20 cellular contexts compared by ENCODE assay signal in the genomic region with DNA sequence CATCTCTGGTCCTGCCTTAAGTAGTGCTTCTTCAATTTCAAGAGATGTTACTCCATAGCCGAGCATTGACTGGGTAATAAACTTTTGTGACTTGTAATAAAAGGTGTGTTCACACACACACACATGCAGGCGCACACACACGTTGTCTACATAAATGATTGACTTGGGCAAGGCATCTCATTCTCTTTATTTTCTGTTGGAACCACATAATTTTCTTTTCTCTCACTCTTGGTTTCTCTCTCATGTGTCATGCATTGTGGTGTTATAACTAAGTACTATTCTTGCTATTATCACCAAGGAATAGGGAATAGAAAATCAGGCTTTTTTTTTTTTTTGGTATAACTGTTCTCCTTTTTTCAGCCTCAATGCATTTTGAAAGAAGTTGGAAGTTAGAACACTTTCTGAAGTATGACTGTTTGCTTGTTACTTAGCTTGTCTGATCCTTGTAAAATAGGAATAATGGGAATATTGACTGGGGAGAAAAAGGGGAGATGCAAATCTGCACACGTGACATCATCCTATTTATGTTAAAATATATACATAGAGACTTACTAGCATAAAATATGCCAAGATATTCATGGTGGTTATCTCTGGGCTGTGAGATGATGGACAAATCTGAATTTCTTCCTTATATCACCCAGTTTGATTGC. TPM values are rescaled to one million over a fixed set of nuclear protein-coding genes. Genes with fewer than 3 reads are reported as not detected.
DNase-seq lines count a peak whose midpoint lies in the region; ATAC-seq, FAIRE-seq and TF ChIP-seq lines count a peak whose summit lies in the region.
"Had no signal": no experiment of that assay in that cellular context is flagged by ENCODE, and none has a peak within 500 bp of the region (broad histone marks: within the 10 kb centered on the region; RNA-seq: fewer than 3 reads in every experiment).

No MANE protein-coding gene starts in this region.

- no peaks in the 10 kb centered on the region for H3K9me3 Mint-ChIP-seq in activated naive CD8-positive, alpha-beta T cell treated with anti-CD3 and anti-CD28 coated beads, Interleukin-2, amount 50 U/mL, for 24 hours
- H3K9me3 Mint-ChIP-seq in activated naive CD8-positive, alpha-beta T cell treated with anti-CD3 and anti-CD28 coated beads for 36 hours: peaks cover 9% of the 10 kb centered on the region
- no peaks in the 10 kb centered on the region for H3K9me3 Mint-ChIP-seq in stimulated activated memory B cell treated with anti-CD40 and anti-IgM and Interleukin-4, amounts not matched to agents 10 μg/mL and 1 μg/mL and 100 μg/mL, for 72 hours
- H3K9me3 Mint-ChIP-seq in naive thymus-derived CD4-positive, alpha-beta T cell: peaks cover 0 to 15% (median 4%) of the 10 kb centered on the region in 11 donors

- H3K79me2 ChIP-seq in GM12878 (ENCODE audit: control insufficient read depth, insufficient read depth, low read length): no peaks in the 10 kb centered on the region

- no peaks in the 10 kb centered on the region for H3K36me3 Mint-ChIP-seq in activated naive CD8-positive, alpha-beta T cell treated with anti-CD3 and anti-CD28 coated beads, Interleukin-2, amount 50 U/mL, for 24 hours (ENCODE audit: low read depth)
- peaks cover 6% of the 10 kb centered on the region for H3K36me3 Mint-ChIP-seq in activated naive CD8-positive, alpha-beta T cell treated with anti-CD3 and anti-CD28 coated beads for 36 hours
- no peaks in the 10 kb centered on the region for H3K36me3 Mint-ChIP-seq in stimulated activated memory B cell treated with anti-CD40 and anti-IgM and Interleukin-4, amounts not matched to agents 10 μg/mL and 1 μg/mL and 100 μg/mL, for 72 hours
- peaks cover 0 to 9% (median 7%) of the 10 kb centered on the region in 5 donors for H3K36me3 Mint-ChIP-seq in naive thymus-derived CD4-positive, alpha-beta T cell
- H3K36me3 Mint-ChIP-seq: CD14-positive monocyte had no signal

- CTCF ChIA-PET in GM12878 (lab: Yijun Ruan, JAX): interaction anchor here (1.0 to 5.4 kb wide), 5 partner anchors 17 to 38 kb away, joined by 3 to 28 read pairs (median 4); a partner anchor contains a TSS
- CTCF ChIA-PET in naive thymus-derived CD4-positive, alpha-beta T cell (lab: Charles Lee): interaction anchor here (0.7 kb wide), 1 partner anchor 192 kb away, joined by 3 read pairs; no protein-coding TSS in a partner anchor

- RAD21 ChIA-PET in GM12878 (lab: Charles Lee; ENCODE audit: unreplicated experiment): interaction anchor here (1.4 to 10.3 kb wide), 8 partner anchors 9 to 30 kb away, joined by 3 to 164 read pairs (median 7); a partner anchor contains a TSS

- SMC1A ChIA-PET in GM12878 (lab: Charles Lee; ENCODE audit: uncharacterized antibody, unreplicated experiment): interaction anchor here (0.9 to 16.9 kb wide), 4 partner anchors 16 to 545 kb away, joined by 3 to 319 read pairs (median 206); a partner anchor contains a TSS

- no peak overlapping the region for H3K4me3 Mint-ChIP-seq in activated naive CD8-positive, alpha-beta T cell treated with anti-CD3 and anti-CD28 coated beads, Interleukin-2, amount 50 U/mL, for 24 hours
- H3K4me3 Mint-ChIP-seq in activated naive CD8-positive, alpha-beta T cell treated with anti-CD3 and anti-CD28 coated beads for 36 hours: no peak overlapping the region
- H3K4me3 Mint-ChIP-seq in stimulated activated memory B cell treated with anti-CD40 and anti-IgM and Interleukin-4, amounts not matched to agents 10 μg/mL and 1 μg/mL and 100 μg/mL, for 72 hours: peak overlapping the region; percentile 61
- H3K4me3 Mint-ChIP-seq in naive thymus-derived CD4-positive, alpha-beta T cell: no peak overlapping the region
- H3K4me3 Mint-ChIP-seq: CD14-positive monocyte had no signal

- no peak for TF ChIP-seq RAD21 in GM12878 (IDR thresholded peaks at IDR 0.05; ENCODE audit: insufficient read depth, low read depth, low read length)

- no peaks in the 10 kb centered on the region for H4K20me1 ChIP-seq in GM12878 (ENCODE audit: control insufficient read depth, insufficient read depth)

- peaks cover 77% of the 10 kb centered on the region for H3K4me1 ChIP-seq in GM12878 (ENCODE audit: control insufficient read depth, insufficient read depth, low read length)
- H3K4me1 ChIP-seq in body of pancreas: no peaks in the 10 kb centered on the region
- no peaks in the 10 kb centered on the region for H3K4me1 ChIP-seq in naive thymus-derived CD4-positive, alpha-beta T cell (ENCODE audit: control insufficient read depth in 2 of 2, insufficient read depth in 2 of 2, low read length in 2 of 2)
- H3K4me1 ChIP-seq: Caco-2 had no signal

- H3K4me3 ChIP-seq in GM12878 (no peak overlapping the region), body of pancreas (no peak overlapping the region)
- H3K4me3 ChIP-seq in naive thymus-derived CD4-positive, alpha-beta T cell (ENCODE audit: low read length): no peak overlapping the region
- H3K4me3 ChIP-seq: PC-9 had no signal

- 72% methylated on average over 4 of the region's 4 CpGs for WGBS in GM12878 (ENCODE audit: insufficient coverage, insufficient replicate concordance, low lambda C conversion rate, missing lambda C conversion rate)
- WGBS in body of pancreas, 2 donors: 61 to 75% methylated on average over 4 of the region's 4 CpGs

- H3K9me3 ChIP-seq in GM12878 (replicated peaks; ENCODE audit: control insufficient read depth, insufficient read depth, low read length) (no peaks in the 10 kb centered on the region; the same call in 1 of the 3 replicates), body of pancreas (no peaks in the 10 kb centered on the region)
- H3K9me3 ChIP-seq in naive thymus-derived CD4-positive, alpha-beta T cell (ENCODE audit: control insufficient read depth in 2 of 3, low read length in 3 of 3): peaks cover 0 to 5% (median 0%) of the 10 kb centered on the region in 3 experiments
- H3K9me3 ChIP-seq: Caco-2 had no signal

- no peak overlapping the region for H2AFZ ChIP-seq in GM12878 (ENCODE audit: control insufficient read depth, low read depth, low read length)
- H2AFZ ChIP-seq: PC-9 had no signal

- DNase-seq in activated naive CD8-positive, alpha-beta T cell treated with anti-CD3 and anti-CD28 coated beads, Interleukin-2, amount 50 U/mL, for 24 hours: no peak
- no peak for DNase-seq in activated naive CD8-positive, alpha-beta T cell treated with anti-CD3 and anti-CD28 coated beads for 36 hours
- DNase-seq in MV-4-11 (lab: John Stamatoyannopoulos, UW) (peak; percentile 82), GM12878 (ENCODE audit: low read depth, low spot score) (no peak), body of pancreas (no peak), occipital lobe (lab: John Stamatoyannopoulos, UW) (no peak)
- no peak for DNase-seq in naive thymus-derived CD4-positive, alpha-beta T cell
- DNase-seq: Caco-2, DMS79 treated with DMSO at 0.1 percent for 48 hours, GDM1, Karpas-422, NCI-H146, NCI-H2227 treated with DMSO at 0.1 percent for 48 hours, NCI-H524 treated with DMSO at 0.1 percent for 48 hours, PC-9 had no signal

- H3K27me3 ChIP-seq in GM12878 (replicated peaks in 1 of 2; ENCODE audit: control insufficient read depth in 2 of 2, insufficient read depth in 2 of 2, low read length in 1 of 2) (no peaks in the 10 kb centered on the region), body of pancreas (no peaks in the 10 kb centered on the region)
- H3K27me3 ChIP-seq in naive thymus-derived CD4-positive, alpha-beta T cell (ENCODE audit: control insufficient read depth in 2 of 2, insufficient read depth in 2 of 2, low read length in 2 of 2): peaks cover 0 to 4% of the 10 kb centered on the region in 2 donors

- peak overlapping the region; percentile 80 for H3K27ac ChIP-seq in GM12878 (ENCODE audit: control insufficient read depth, insufficient read depth)
- H3K27ac ChIP-seq in body of pancreas: no peak overlapping the region
- no peak overlapping the region for H3K27ac ChIP-seq in naive thymus-derived CD4-positive, alpha-beta T cell (ENCODE audit: low read depth, low read length)
- H3K27ac ChIP-seq: PC-9 had no signal

- BruUV-seq in GM12878 (replicated peaks; lab: Mats Ljungman, UMichigan): TSS peak; percentile 39

- H3K27me3 Mint-ChIP-seq in activated naive CD8-positive, alpha-beta T cell treated with anti-CD3 and anti-CD28 coated beads, Interleukin-2, amount 50 U/mL, for 24 hours: peaks cover 4% of the 10 kb centered on the region
- H3K27me3 Mint-ChIP-seq in activated naive CD8-positive, alpha-beta T cell treated with anti-CD3 and anti-CD28 coated beads for 36 hours: peaks cover 4% of the 10 kb centered on the region
- no peaks in the 10 kb centered on the region for H3K27me3 Mint-ChIP-seq in stimulated activated memory B cell treated with anti-CD40 and anti-IgM and Interleukin-4, amounts not matched to agents 10 μg/mL and 1 μg/mL and 100 μg/mL, for 72 hours
- peaks cover 0 to 6% (median 3%) of the 10 kb centered on the region in 5 donors for H3K27me3 Mint-ChIP-seq in naive thymus-derived CD4-positive, alpha-beta T cell

- H3K36me3 ChIP-seq in GM12878 (ENCODE audit: control insufficient read depth in 2 of 2, insufficient read depth in 2 of 2, low read length in 1 of 2): no peaks in the 10 kb centered on the region
- no peaks in the 10 kb centered on the region for H3K36me3 ChIP-seq in body of pancreas (replicated peaks in 1 of 2; ENCODE audit: insufficient read depth in 1 of 2, low read depth in 2 of 2)
- no peaks in the 10 kb centered on the region for H3K36me3 ChIP-seq in naive thymus-derived CD4-positive, alpha-beta T cell (ENCODE audit: control insufficient read depth in 2 of 3, insufficient read depth in 3 of 3, low read length in 3 of 3)

- in situ Hi-C loops in GM12878 (cut with MboI): no loop called here

- FAIRE-seq in GM12878 (lab: Jason Lieb, UNC): no peak
- FAIRE-seq: A204.1, H54, HepG2 had no signal

- peak overlapping the region; percentile 80 for H3K4me2 ChIP-seq in GM12878 (ENCODE audit: control insufficient read depth, insufficient read depth)
- H3K4me2 ChIP-seq: PC-9 had no signal

- TF ChIP-seq CTCF in GM12878 (IDR thresholded peaks at IDR 0.05 in 2 of 3, conservative IDR thresholded peaks at IDR 0.05 in 1 of 3; ENCODE audit: control insufficient read depth in 2 of 3, extremely low read depth in 1 of 3, insufficient read depth in 1 of 3, low read depth in 3 of 3, low read length in 3 of 3) (no peak), body of pancreas (IDR thresholded peaks at IDR 0.05) (no peak)

- no peak for TF ChIP-seq POLR2A in GM12878 (IDR thresholded peaks at IDR 0.05; ENCODE audit: low read depth, low read length)
- TF ChIP-seq POLR2A in body of pancreas (IDR thresholded peaks at IDR 0.05): no peak

- TF ChIP-seq EP300 in GM12878 (IDR thresholded peaks at IDR 0.05; ENCODE audit: borderline replicate concordance in 1 of 2, control insufficient read depth in 1 of 2, low read depth in 2 of 2, low read length in 2 of 2): peak; percentile 88 to 90

- intact Hi-C loops in GM12878 (cut with micrococcal nuclease; ENCODE audit: unreplicated experiment) (loop anchor here (1.0 to 5.0 kb wide), 2 partner anchors 16 to 36 kb away; no protein-coding TSS in a partner anchor), body of pancreas (cut with DNase I) (no loop called here)
- intact Hi-C loops in naive thymus-derived CD4-positive, alpha-beta T cell (cut with micrococcal nuclease): no loop called here

- POLR2A ChIA-PET in GM12878 (lab: Charles Lee): interaction anchor here (0.7 to 7.0 kb wide), 5 partner anchors 9 to 658 kb away, joined by 3 to 126 read pairs (median 9); no protein-coding TSS in a partner anchor
- POLR2A ChIA-PET in naive thymus-derived CD4-positive, alpha-beta T cell (lab: Charles Lee): no interaction called here

- peak overlapping the region; percentile 10 for H3K27ac Mint-ChIP-seq in activated naive CD8-positive, alpha-beta T cell treated with anti-CD3 and anti-CD28 coated beads, Interleukin-2, amount 50 U/mL, for 24 hours
- no peak overlapping the region for H3K27ac Mint-ChIP-seq in activated naive CD8-positive, alpha-beta T cell treated with anti-CD3 and anti-CD28 coated beads for 36 hours
- H3K27ac Mint-ChIP-seq in stimulated activated memory B cell treated with anti-CD40 and anti-IgM and Interleukin-4, amounts not matched to agents 10 μg/mL and 1 μg/mL and 100 μg/mL, for 72 hours: peak overlapping the region; percentile 100
- no peak overlapping the region for H3K27ac Mint-ChIP-seq in naive thymus-derived CD4-positive, alpha-beta T cell

- no peak for ATAC-seq in activated naive CD8-positive, alpha-beta T cell treated with anti-CD3 and anti-CD28 coated beads, Interleukin-2, amount 50 U/mL, for 24 hours
- ATAC-seq in GM12878 (peak; percentile 21), body of pancreas (no peak)
- ATAC-seq in stimulated activated memory B cell treated with anti-CD40 and anti-IgM and Interleukin-4, amounts not matched to agents 10 μg/mL and 1 μg/mL and 100 μg/mL, for 72 hours: peak; percentile 28
- no peak for ATAC-seq in naive thymus-derived CD4-positive, alpha-beta T cell
- ATAC-seq: HepG2 had no signal

- H3K9ac ChIP-seq in GM12878 (ENCODE audit: control insufficient read depth, insufficient read depth, low read length): 0 out of 2 replicates have a peak overlapping the region, but pooled peaks have one; percentile 21

- peaks cover 69% of the 10 kb centered on the region for H3K4me1 Mint-ChIP-seq in activated naive CD8-positive, alpha-beta T cell treated with anti-CD3 and anti-CD28 coated beads, Interleukin-2, amount 50 U/mL, for 24 hours
- peaks cover 47% of the 10 kb centered on the region for H3K4me1 Mint-ChIP-seq in activated naive CD8-positive, alpha-beta T cell treated with anti-CD3 and anti-CD28 coated beads for 36 hours
- H3K4me1 Mint-ChIP-seq in stimulated activated memory B cell treated with anti-CD40 and anti-IgM and Interleukin-4, amounts not matched to agents 10 μg/mL and 1 μg/mL and 100 μg/mL, for 72 hours: peaks cover 92% of the 10 kb centered on the region
- peaks cover 0 to 35% (median 4%) of the 10 kb centered on the region in 7 donors for H3K4me1 Mint-ChIP-seq in naive thymus-derived CD4-positive, alpha-beta T cell

RNA-seq across cellular contexts. Expression of a gene that starts 26.1 kb away (rescaled TPM):
- 10 to 100 TPM; 45.0 to 46.9 TPM for total RNA-seq in activated naive CD8-positive, alpha-beta T cell treated with anti-CD3 and anti-CD28 coated beads for 36 hours
- total RNA-seq in GM12878 (2013; cell fraction: nucleolus; rRNA removed): 204 and 206 TPM in 2 replicates
- total RNA-seq in GM12878 (2014; rRNA removed) (161 and 190 TPM in 2 replicates), GM12878 (2014; rRNA removed; fragmentation: Illumina TruSeq; extraction: Trizol) (126 and 127 TPM in 2 replicates), GM12878 (2021) (128 and 132 TPM in 2 replicates), body of pancreas (1 to 10 TPM; 1.3 to 2.3 TPM), occipital lobe (22.0 TPM)
- 62.9 TPM for polyA plus RNA-seq in GM12878 (2011; ENCODE audit: low read depth)
- polyA plus RNA-seq in GM12878 (2011; rRNA removed) (121 and 129 TPM in 2 replicates), GM12878 (2014; fragmentation: Illumina TruSeq; extraction: Trizol) (170 and 198 TPM in 2 replicates), GM12878 (2014; fragmentation: Nextera tagmentation; extraction: Ambion mirVana) (100 to 1,000 TPM; 120 to 174 TPM), GM12878 (2014; rRNA removed) (158 and 173 TPM in 2 replicates), GM12878 (2016; fragmentation: Nextera tagmentation; extraction: Ambion mirVana) (10 to 100 TPM; 76.1 to 78.6 TPM)
- polyA plus RNA-seq in GM12878 (2011; cell fraction: cytosol; rRNA removed): 61.3 and 73.0 TPM in 2 replicates
- polyA plus RNA-seq in GM12878 (2011; cell fraction: nucleus; rRNA removed): 61.7 and 74.8 TPM in 2 replicates
- polyA plus RNA-seq in GM12878 (2012): 55.9 and 78.6 TPM in 2 replicates
- 48.8 and 53.4 TPM in 2 replicates for polyA minus RNA-seq in GM12878 (2011; rRNA and poly(A)+ RNA removed)
- polyA minus RNA-seq in GM12878 (2011; cell fraction: cytosol; rRNA and poly(A)+ RNA removed): 16.2 and 18.5 TPM in 2 replicates
- polyA minus RNA-seq in GM12878 (2011; cell fraction: nucleus; rRNA and poly(A)+ RNA removed): 14.9 and 19.7 TPM in 2 replicates
- 100 to 1,000 TPM in 1 of 5 experiments, 10 to 100 TPM in 2, 1 to 10 TPM in 2; 5.0 to 113 (median 18.3) TPM for total RNA-seq in naive thymus-derived CD4-positive, alpha-beta T cell
- 1 to 10 TPM; 1.9 to 2.0 TPM for polyA plus RNA-seq in naive thymus-derived CD4-positive, alpha-beta T cell

Comparison
In these comparisons a context has a peak if more than half of its experiments do, and no peak if none do; other contexts are left out.
1. H3K27ac Mint-ChIP-seq: peak in activated naive CD8-positive, alpha-beta T cell treated with anti-CD3 and anti-CD28 coated beads, Interleukin-2, amount 50 U/mL, for 24 hours (single experiment) and stimulated activated memory B cell treated with anti-CD40 and anti-IgM and Interleukin-4, amounts not matched to agents 10 μg/mL and 1 μg/mL and 100 μg/mL, for 72 hours (single experiment); none in activated naive CD8-positive, alpha-beta T cell treated with anti-CD3 and anti-CD28 coated beads for 36 hours (single experiment) and naive thymus-derived CD4-positive, alpha-beta T cell (0 of 9).
2. ATAC-seq: peak in GM12878 (single experiment) and stimulated activated memory B cell treated with anti-CD40 and anti-IgM and Interleukin-4, amounts not matched to agents 10 μg/mL and 1 μg/mL and 100 μg/mL, for 72 hours (single experiment); none in activated naive CD8-positive, alpha-beta T cell treated with anti-CD3 and anti-CD28 coated beads, Interleukin-2, amount 50 U/mL, for 24 hours (single experiment), body of pancreas (single experiment) and naive thymus-derived CD4-positive, alpha-beta T cell (single experiment).